ENCODE assay signal across 9 cellular contexts in genomic region chr1:228059536-228060457, GRCh38. TPM values are rescaled to one million over a fixed set of nuclear protein-coding genes. Genes with fewer than 3 reads are reported as not detected.
DNase-seq lines count a peak whose midpoint lies in the region; ATAC-seq and TF ChIP-seq lines count a peak whose summit lies in the region.
"Had no signal": no experiment of that assay in that cellular context is flagged by ENCODE, and none has a peak within 500 bp of the region (broad histone marks: within the 10 kb centered on the region; RNA-seq: fewer than 3 reads in every experiment).

No MANE protein-coding gene starts in this region.

- ATAC-seq in GM18861 (IDR thresholded peaks at IDR 0.05; ENCODE audit: unreplicated experiment) = no peak

- peak; percentile 97 for DNase-seq in ELF-1 (ENCODE audit: low read depth, low spot score)
- DNase-seq in NCI-H2171 (lab: John Stamatoyannopoulos, UW) = peak; percentile 61
- DNase-seq in activated CD8-positive, alpha-beta memory T cell treated with anti-CD3 and anti-CD28 coated beads, Interleukin-2, amount 50 U/mL, for 48 hours = peak; percentile 89
- peak; percentile 21 for DNase-seq in fibroblast of villous mesenchyme (ENCODE audit: low read depth)
- DNase-seq in prostate gland (ENCODE audit: low spot score) = peak; percentile 89
- DNase-seq in endothelial cell (ENCODE audit: low spot score) = no peak
- DNase-seq in NCI-H2107 treated with DMSO at 0.1 percent for 48 hours (lab: John Stamatoyannopoulos, UW; ENCODE audit: unreplicated experiment) = no peak

- H3K27ac ChIP-seq in prostate gland = no peak overlapping the region

- no peaks in the 10 kb centered on the region for H3K36me3 ChIP-seq in prostate gland

- no peak overlapping the region for H3K27ac Mint-ChIP-seq in endothelial cell (ENCODE audit: unreplicated experiment)

- peaks cover 5% of the 10 kb centered on the region for H3K36me3 Mint-ChIP-seq in endothelial cell (ENCODE audit: low read depth, unreplicated experiment)

- peaks cover 4% of the 10 kb centered on the region for H3K9me3 Mint-ChIP-seq in endothelial cell (ENCODE audit: unreplicated experiment)

- TF ChIP-seq POLR2A in prostate gland (IDR thresholded peaks at IDR 0.05) = peak; percentile 41

- intact Hi-C loops in prostate gland (cut with DNase I) = no loop called here

- peaks cover 3% of the 10 kb centered on the region for H3K4me1 Mint-ChIP-seq in endothelial cell (ENCODE audit: unreplicated experiment)

- H3K4me3 ChIP-seq in fibroblast of villous mesenchyme (ENCODE audit: low read depth, low read length) (peak overlapping the region; percentile 42), prostate gland (peak overlapping the region; percentile 3 to 29)

- H3K27me3 Mint-ChIP-seq in endothelial cell (ENCODE audit: unreplicated experiment) = peaks cover 21% of the 10 kb centered on the region

- 6% methylated on average over 33 of the region's 35 CpGs for WGBS in prostate gland

- TF ChIP-seq CTCF in fibroblast of villous mesenchyme (IDR thresholded peaks at IDR 0.05; ENCODE audit: insufficient read depth, low read depth, low read length) (no peak), prostate gland (IDR thresholded peaks at IDR 0.05) (no peak), endothelial cell (IDR thresholded peaks at IDR 0.05; ENCODE audit: unreplicated experiment) (no peak)

- H3K4me3 Mint-ChIP-seq in endothelial cell (ENCODE audit: unreplicated experiment) = no peak overlapping the region

- no peaks in the 10 kb centered on the region for H3K9me3 ChIP-seq in prostate gland

- H3K4me1 ChIP-seq in prostate gland (replicated peaks) = no peaks in the 10 kb centered on the region

- peaks cover 5% of the 10 kb centered on the region for H3K27me3 ChIP-seq in prostate gland (replicated peaks; ENCODE audit: insufficient read depth)

RNA-seq across cellular contexts. Expression of gene ARF1, which starts 22.7 kb away (rescaled TPM):
- total RNA-seq in fibroblast of villous mesenchyme (262 and 339 TPM in 2 replicates), prostate gland (100 to 1,000 TPM; 478 to 512 TPM), endothelial cell (ENCODE audit: unreplicated experiment) (393 TPM)

RNA-seq across cellular contexts. Expression of gene C1orf35, which starts 43.3 kb away (rescaled TPM):
- total RNA-seq in fibroblast of villous mesenchyme = 5.6 and 5.8 TPM in 2 replicates
- 10 to 100 TPM; 23.5 TPM for total RNA-seq in prostate gland
- 23.2 TPM for total RNA-seq in endothelial cell (ENCODE audit: unreplicated experiment)

RNA-seq across cellular contexts. Expression of gene MRPL55, which starts 49.3 kb away (rescaled TPM):
- total RNA-seq in fibroblast of villous mesenchyme (39.3 and 48.0 TPM in 2 replicates), prostate gland (100 to 1,000 TPM; 120 to 136 TPM), endothelial cell (ENCODE audit: unreplicated experiment) (47.5 TPM)

RNA-seq across cellular contexts. Expression of gene WNT3A, which starts 53.0 kb away (rescaled TPM):
- total RNA-seq in fibroblast of villous mesenchyme (not detected in 2 replicates), prostate gland (1 to 10 TPM; 2.4 to 4.8 TPM), endothelial cell (ENCODE audit: unreplicated experiment) (not detected)
- total RNA-seq: myocyte had no signal

Comparison
In these comparisons a context has a peak if more than half of its experiments do, and no peak if none do; other contexts are left out.
1. DNase-seq: peak in ELF-1 (single experiment), NCI-H2171 (single experiment), activated CD8-positive, alpha-beta memory T cell treated with anti-CD3 and anti-CD28 coated beads, Interleukin-2, amount 50 U/mL, for 48 hours (single experiment), fibroblast of villous mesenchyme (single experiment) and prostate gland (single experiment); none in endothelial cell (single experiment) and NCI-H2107 treated with DMSO at 0.1 percent for 48 hours (single experiment).